In the genomic region with DNA sequence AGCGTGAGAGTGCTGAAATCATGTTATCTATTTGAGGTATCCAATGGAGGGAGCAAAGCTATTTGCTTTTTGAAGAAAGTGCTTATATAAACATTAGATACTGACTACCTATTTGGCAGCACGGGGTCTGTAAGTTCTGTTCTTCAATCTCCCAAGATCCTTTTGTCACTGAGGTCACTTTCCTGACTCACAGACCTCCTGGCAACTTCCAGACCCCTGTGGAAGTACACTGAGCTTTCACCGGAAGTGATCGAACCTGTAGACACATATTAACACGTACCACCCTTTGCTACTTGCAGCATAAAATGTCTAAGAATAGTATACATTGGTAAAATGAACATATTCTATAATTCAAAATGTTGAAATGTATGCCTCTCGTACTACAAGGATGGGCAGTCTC, we compare ENCODE assay signal across 22 cellular contexts.
"Had no signal": no experiment of that assay in that cellular context is flagged by ENCODE, and none has a peak within 500 bp of the region (broad histone marks: within the 10 kb centered on the region; RNA-seq: fewer than 3 reads in every experiment).

No MANE protein-coding gene starts in this region.

- H3K27me3 ChIP-seq: Peyer's patch had no signal

- H3K4me1 ChIP-seq: Peyer's patch had no signal

- H3K9me3 ChIP-seq: Peyer's patch had no signal

- H3K4me3 ChIP-seq: Peyer's patch had no signal

- H3K36me3 ChIP-seq: Peyer's patch had no signal

- DNase-seq: activated CD4-positive, alpha-beta T cell treated with anti-CD3 and anti-CD28 coated beads, Interleukin-2, amount 10 ng/mL, durations not matched to agents 24 days and 14 days; activated CD4-positive, alpha-beta T cell treated with anti-CD3 and anti-CD28 coated beads, Interleukin-2, amount 50 U/mL, for 48 hours; activated CD4-positive, CD25-positive, alpha-beta regulatory T cell treated with anti-CD3 and anti-CD28 coated beads, Interleukin-2, amount 50 U/mL, for 72 hours; activated CD8-positive, alpha-beta memory T cell treated with anti-CD3 and anti-CD28 coated beads, Interleukin-2, amount 10 ng/mL, durations not matched to agents 7 days and 5 days; activated effector memory CD4-positive, alpha-beta T cell treated with Interleukin-2 at 50 U/mL for 16 hours; activated naive CD4-positive, alpha-beta T cell; activated T-cell treated with anti-CD3 and anti-CD28 coated beads, Interleukin-2, amount 50 U/mL, for 24 hours; amniotic stem cell; caudate nucleus; Kasumi-1; KBM-7; NCI-H1105 treated with DMSO at 0.1 percent for 48 hours; NCI-H1436 treated with DMSO at 0.1 percent for 48 hours; NCI-H187 treated with DMSO at 0.1 percent for 48 hours; NCI-H2081 treated with DMSO at 0.1 percent for 48 hours; NCI-H446; NCI-H524; Peyer's patch; SHP77 treated with DMSO at 0.1 percent for 48 hours; T-helper 17 cell; T-helper 9 cell had no signal

- H3K27ac ChIP-seq: Peyer's patch, RWPE1 had no signal
